In the genomic region with DNA sequence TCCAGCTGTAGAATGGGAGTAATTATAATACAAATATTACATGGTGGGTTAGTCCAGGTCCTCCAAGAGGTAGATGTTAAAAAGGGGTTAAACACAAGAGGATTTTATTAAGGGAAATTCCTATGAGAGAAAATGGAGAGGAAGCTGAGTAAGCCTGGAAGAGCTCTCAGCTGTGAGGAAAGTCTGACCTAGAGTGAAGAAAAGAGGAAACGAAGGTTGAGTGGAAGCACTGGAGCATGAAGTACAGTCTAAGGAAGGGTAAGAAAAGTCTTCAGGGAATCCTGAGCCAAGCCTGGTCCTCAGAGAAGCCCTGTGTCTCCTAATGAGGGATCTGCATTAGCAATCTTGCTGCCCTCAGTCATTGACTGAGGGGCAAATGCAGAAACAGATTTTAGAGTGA, we compare ENCODE assay signal across 13 cellular contexts.
DNase-seq lines count a peak whose midpoint lies in the region; ATAC-seq and TF ChIP-seq lines count a peak whose summit lies in the region.
"Had no signal": no experiment of that assay in that cellular context is flagged by ENCODE, and none has a peak within 500 bp of the region (broad histone marks: within the 10 kb centered on the region; RNA-seq: fewer than 3 reads in every experiment).

No MANE protein-coding gene starts in this region.

- POLR2A ChIA-PET in activated CD4-positive, alpha-beta memory T cell treated with anti-CD3 and anti-CD28 coated beads, Interleukin-2, amount 10 ng/mL, durations not matched to agents 7 days and 5 days (lab: Charles Lee) = no interaction called here
- POLR2A ChIA-PET in GM10248 (lab: Yijun Ruan, JAX) = no interaction called here

- CTCF ChIA-PET in activated CD4-positive, alpha-beta memory T cell treated with anti-CD3 and anti-CD28 coated beads, Interleukin-2, amount 10 ng/mL, durations not matched to agents 7 days and 5 days (lab: Charles Lee) = no interaction called here
- CTCF ChIA-PET in GM10248 (lab: Yijun Ruan, JAX) = no interaction called here

- H3K4me1 Mint-ChIP-seq in glutamatergic neuron (ENCODE audit: low read depth, unreplicated experiment) = peaks cover 20% of the 10 kb centered on the region
- H3K4me1 Mint-ChIP-seq in activated CD4-positive, alpha-beta memory T cell treated with anti-CD3 and anti-CD28 coated beads, Interleukin-2, amount 10 ng/mL, durations not matched to agents 7 days and 5 days = no peaks in the 10 kb centered on the region

- H3K27ac Mint-ChIP-seq in glutamatergic neuron (ENCODE audit: unreplicated experiment) = peak overlapping the region; percentile 49
- H3K27ac Mint-ChIP-seq in activated CD4-positive, alpha-beta memory T cell treated with anti-CD3 and anti-CD28 coated beads, Interleukin-2, amount 10 ng/mL, durations not matched to agents 7 days and 5 days = no peak overlapping the region

- no peaks in the 10 kb centered on the region for H3K27me3 Mint-ChIP-seq in glutamatergic neuron (ENCODE audit: unreplicated experiment)
- no peaks in the 10 kb centered on the region for H3K27me3 Mint-ChIP-seq in activated CD4-positive, alpha-beta memory T cell treated with anti-CD3 and anti-CD28 coated beads, Interleukin-2, amount 10 ng/mL, durations not matched to agents 7 days and 5 days

- H3K4me3 Mint-ChIP-seq in glutamatergic neuron (ENCODE audit: unreplicated experiment) = no peak overlapping the region
- no peak overlapping the region for H3K4me3 Mint-ChIP-seq in activated CD4-positive, alpha-beta memory T cell treated with anti-CD3 and anti-CD28 coated beads, Interleukin-2, amount 10 ng/mL, durations not matched to agents 7 days and 5 days

- intact Hi-C loops in head of caudate nucleus (cut with DNase I) = no loop called here

- no peaks in the 10 kb centered on the region for H3K36me3 Mint-ChIP-seq in glutamatergic neuron (ENCODE audit: unreplicated experiment)
- no peaks in the 10 kb centered on the region for H3K36me3 Mint-ChIP-seq in activated CD4-positive, alpha-beta memory T cell treated with anti-CD3 and anti-CD28 coated beads, Interleukin-2, amount 10 ng/mL, durations not matched to agents 7 days and 5 days (ENCODE audit: low read depth)

- peaks cover 5% of the 10 kb centered on the region for H3K9me3 Mint-ChIP-seq in glutamatergic neuron (ENCODE audit: unreplicated experiment)
- no peaks in the 10 kb centered on the region for H3K9me3 Mint-ChIP-seq in activated CD4-positive, alpha-beta memory T cell treated with anti-CD3 and anti-CD28 coated beads, Interleukin-2, amount 10 ng/mL, durations not matched to agents 7 days and 5 days

- no peak for TF ChIP-seq CTCF in glutamatergic neuron (IDR thresholded peaks at IDR 0.05; ENCODE audit: partially characterized antibody, unreplicated experiment)
- no peak for TF ChIP-seq CTCF in GM10248 (IDR thresholded peaks at IDR 0.05; ENCODE audit: control extremely low read depth, extremely low read depth, low read depth, missing control alignments)

- ATAC-seq in GM18868 (IDR thresholded peaks at IDR 0.05; ENCODE audit: unreplicated experiment) = peak; percentile 68
- peak; percentile 80 for ATAC-seq in HG02610 (IDR thresholded peaks at IDR 0.05; ENCODE audit: unreplicated experiment)
- ATAC-seq in HG03565 (IDR thresholded peaks at IDR 0.05; ENCODE audit: unreplicated experiment) = peak; percentile 60
- ATAC-seq: HCT116 had no signal

- DNase-seq in glutamatergic neuron (no peak), GM10248 (ENCODE audit: extremely low spot score) (no peak), head of caudate nucleus (no peak), NCI-H1092 treated with DMSO at 0.1 percent for 48 hours (lab: John Stamatoyannopoulos, UW) (no peak)
- no peak for DNase-seq in activated CD4-positive, alpha-beta memory T cell treated with anti-CD3 and anti-CD28 coated beads, Interleukin-2, amount 10 ng/mL, durations not matched to agents 7 days and 5 days
- DNase-seq: activated T-cell treated with anti-CD3 and anti-CD28 coated beads, Interleukin-2, amount 50 U/mL, for 48 hours; NCI-H2081 treated with DMSO at 0.1 percent for 48 hours; RPMI8226; transverse colon had no signal
